Comparison of ENCODE assay signal across 2 cellular contexts in the genomic region with DNA sequence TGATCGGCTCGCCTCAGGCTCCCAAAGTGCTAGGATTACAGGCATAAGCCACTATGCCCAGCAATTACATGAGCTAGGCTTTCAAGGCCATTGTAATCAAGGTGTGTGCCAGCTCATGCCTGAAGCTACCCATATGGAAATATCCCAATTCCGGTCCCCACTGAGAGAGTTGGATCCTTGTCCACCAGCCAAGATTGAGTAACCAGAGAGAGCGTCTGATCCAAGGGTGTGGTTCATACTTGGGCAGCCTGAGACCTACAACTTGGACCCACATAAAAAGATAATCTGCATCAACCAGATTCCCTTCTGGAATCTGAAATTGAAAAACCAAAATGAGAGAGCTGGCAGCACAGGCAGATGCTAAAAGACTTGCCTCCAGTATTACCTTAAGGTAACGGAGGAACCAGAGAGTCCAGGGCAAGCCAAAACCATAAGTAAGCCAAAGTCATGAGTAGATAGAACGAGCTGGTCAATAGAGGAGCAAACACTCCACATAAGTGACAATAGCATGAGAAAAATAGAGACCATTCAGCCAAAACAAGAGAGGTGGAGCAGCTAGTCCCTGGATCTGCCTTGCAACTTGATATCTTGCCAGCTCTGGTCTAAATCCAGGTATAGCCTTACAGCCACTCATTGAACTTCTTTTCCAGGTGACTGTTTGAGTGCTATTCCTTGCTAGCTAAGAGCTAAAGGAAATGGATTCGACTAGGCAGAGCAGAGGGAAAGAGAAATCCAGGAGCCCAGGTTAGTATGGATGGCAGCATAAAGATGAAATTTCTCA.
TF ChIP-seq lines count a peak whose summit lies in the region.

No MANE protein-coding gene starts in this region.

TF ChIP-seq in H1, 55 proteins besides CTCF, POLR2A, EP300 and RAD21 (continued from another document):
- TF ChIP-seq ASH2L (IDR thresholded peaks at IDR 0.05; ENCODE audit: low read length) (no peak), YY1 (IDR thresholded peaks at IDR 0.05; ENCODE audit: low read depth, low read length) (no peak), SP2 (IDR thresholded peaks at IDR 0.05; ENCODE audit: low read length) (no peak), GABPA (IDR thresholded peaks at IDR 0.05; ENCODE audit: borderline replicate concordance, insufficient read depth, low read length) (no peak), BACH1 (IDR thresholded peaks at IDR 0.05; ENCODE audit: low read length) (no peak), TAF1 (IDR thresholded peaks at IDR 0.05; ENCODE audit: low read depth, low read length) (no peak), POU5F1 (IDR thresholded peaks at IDR 0.05; ENCODE audit: low read depth, low read length) (no peak), KDM4A (IDR thresholded peaks at IDR 0.05; ENCODE audit: low read depth, low read length, severe bottlenecking) (no peak), NANOG (IDR thresholded peaks at IDR 0.05; ENCODE audit: insufficient read depth, low read depth, low read length, poor library complexity, severe bottlenecking) (no peak), CEBPB (IDR thresholded peaks at IDR 0.05; ENCODE audit: low read depth, low read length) (no peak), GTF2F1 (IDR thresholded peaks at IDR 0.05; ENCODE audit: borderline replicate concordance, low read depth, low read length) (no peak), CTBP2 (IDR thresholded peaks at IDR 0.05; ENCODE audit: borderline replicate concordance, insufficient read depth, insufficient read length, low read length) (no peak), PHF8 (conservative IDR thresholded peaks at IDR 0.05; ENCODE audit: low read depth, low read length) (no peak)

TF ChIP-seq in HEK293T, 16 proteins besides CTCF, POLR2A, EP300 and RAD21 (continued from another document):
- no peak for TF ChIP-seq FOXK2 (IDR thresholded peaks at IDR 0.05)
- TF ChIP-seq ELF4 (IDR thresholded peaks at IDR 0.05), result no peak
- no peak for TF ChIP-seq LEF1 (IDR thresholded peaks at IDR 0.05; ENCODE audit: borderline replicate concordance)
- TF ChIP-seq ARNT (IDR thresholded peaks at IDR 0.05), result no peak
- no peak for TF ChIP-seq ZNF384 (IDR thresholded peaks at IDR 0.05)
- TF ChIP-seq BHLHE40 (IDR thresholded peaks at IDR 0.05; ENCODE audit: borderline replicate concordance), result no peak
- TF ChIP-seq, protein P1, sequence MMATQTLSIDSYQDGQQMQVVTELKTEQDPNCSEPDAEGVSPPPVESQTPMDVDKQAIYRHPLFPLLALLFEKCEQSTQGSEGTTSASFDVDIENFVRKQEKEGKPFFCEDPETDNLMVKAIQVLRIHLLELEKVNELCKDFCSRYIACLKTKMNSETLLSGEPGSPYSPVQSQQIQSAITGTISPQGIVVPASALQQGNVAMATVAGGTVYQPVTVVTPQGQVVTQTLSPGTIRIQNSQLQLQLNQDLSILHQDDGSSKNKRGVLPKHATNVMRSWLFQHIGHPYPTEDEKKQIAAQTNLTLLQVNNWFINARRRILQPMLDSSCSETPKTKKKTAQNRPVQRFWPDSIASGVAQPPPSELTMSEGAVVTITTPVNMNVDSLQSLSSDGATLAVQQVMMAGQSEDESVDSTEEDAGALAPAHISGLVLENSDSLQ (IDR thresholded peaks at IDR 0.05), result no peak
- TF ChIP-seq TARDBP (IDR thresholded peaks at IDR 0.05), result no peak
- no peak for TF ChIP-seq NFRKB (IDR thresholded peaks at IDR 0.05)
- no peak for TF ChIP-seq CTBP1 (IDR thresholded peaks at IDR 0.05; ENCODE audit: borderline replicate concordance)
- no peak for TF ChIP-seq HDGF (IDR thresholded peaks at IDR 0.05; ENCODE audit: borderline replicate concordance)
TF ChIP-seq in HEK293T: peak in this region for 0.
